In genomic region chr7:134671670-134672069, GRCh38 we compare ENCODE assay signal across 17 cellular contexts. TPM values are rescaled to one million over a fixed set of nuclear protein-coding genes. Genes with fewer than 3 reads are reported as not detected.
DNase-seq lines count a peak whose midpoint lies in the region; ATAC-seq and TF ChIP-seq lines count a peak whose summit lies in the region.
"Had no signal": no experiment of that assay in that cellular context is flagged by ENCODE, and none has a peak within 500 bp of the region (broad histone marks: within the 10 kb centered on the region; RNA-seq: fewer than 3 reads in every experiment).

No MANE protein-coding gene starts in this region.

- H2AFZ ChIP-seq in mesenchymal stem cell (ENCODE audit: low read depth, low read length) = peak overlapping the region; percentile 14

- no peak overlapping the region for H3K14ac ChIP-seq in mesenchymal stem cell (ENCODE audit: low read length in 2 of 2)

- H2BK5ac ChIP-seq in mesenchymal stem cell (ENCODE audit: low read depth, low read length, poor library complexity, severe bottlenecking) = no peak overlapping the region

- H3K27ac ChIP-seq in BLaER1 (peak overlapping the region; percentile 31; the same call in 1 of the 2 replicates), RWPE2 (ENCODE audit: poor library complexity, severe bottlenecking) (peak overlapping the region; percentile 88), mesenchymal stem cell (ENCODE audit: low read length, poor library complexity, severe bottlenecking) (no peak overlapping the region), tibial artery (no peak overlapping the region)
- no peak overlapping the region for H3K27ac ChIP-seq in CD4-positive, alpha-beta memory T cell (ENCODE audit: low read depth, low read length)
- H3K27ac ChIP-seq: HL-60, RWPE1, SJSA1 had no signal

- no peak overlapping the region for H3K4ac ChIP-seq in mesenchymal stem cell (ENCODE audit: low read depth in 1 of 2, low read length in 2 of 2)

- no peaks in the 10 kb centered on the region for H3K27me3 ChIP-seq in BLaER1
- H3K27me3 ChIP-seq in CD4-positive, alpha-beta memory T cell (ENCODE audit: insufficient read depth, low read length) = no peaks in the 10 kb centered on the region
- no peaks in the 10 kb centered on the region for H3K27me3 ChIP-seq in RWPE2 (ENCODE audit: insufficient read depth, poor library complexity, severe bottlenecking)
- no peaks in the 10 kb centered on the region for H3K27me3 ChIP-seq in mesenchymal stem cell (ENCODE audit: control insufficient read depth in 1 of 2, insufficient read depth in 1 of 2, low read length in 2 of 2)
- no peaks in the 10 kb centered on the region for H3K27me3 ChIP-seq in tibial artery
- H3K27me3 ChIP-seq: SJSA1 had no signal

- peaks cover 0 to 8% (median 3%) of the 10 kb centered on the region in 8 donors for H3K9me3 Mint-ChIP-seq in CD4-positive, alpha-beta memory T cell

- CTCF ChIA-PET in CD4-positive, alpha-beta memory T cell (lab: Charles Lee; ENCODE audit: partially characterized antibody) = interaction anchor here (0.5 to 5.0 kb wide), 2 partner anchors 25 to 40 kb away, joined by 3 to 25 read pairs; partner anchors contain the start of gene BPGM

- peaks cover 10% of the 10 kb centered on the region for H3K79me1 ChIP-seq in mesenchymal stem cell (replicated peaks; ENCODE audit: low read length, poor library complexity, severe bottlenecking)

- H3K4me2 ChIP-seq in BLaER1 = peak overlapping the region; percentile 74
- no peak overlapping the region for H3K4me2 ChIP-seq in mesenchymal stem cell (ENCODE audit: low read length, poor library complexity, severe bottlenecking)

- intact Hi-C loops in CD4-positive, alpha-beta memory T cell (cut with micrococcal nuclease) = loop anchor here (5.0 kb wide), 1 partner anchor 34 kb away; no protein-coding TSS in a partner anchor
- intact Hi-C loops in tibial artery (cut with DNase I; ENCODE audit: low total_unique reads) = no loop called here

- no peak overlapping the region for H2BK120ac ChIP-seq in mesenchymal stem cell (ENCODE audit: low read depth, low read length)

- no peak overlapping the region for H3K18ac ChIP-seq in mesenchymal stem cell (ENCODE audit: low read depth in 1 of 2, low read length in 2 of 2)

- H3K27ac Mint-ChIP-seq in CD4-positive, alpha-beta memory T cell = peak overlapping the region; percentile 32 to 98 (median 79)
- H3K27ac Mint-ChIP-seq: B cell had no signal

- peaks cover 16% of the 10 kb centered on the region for H3K9me3 ChIP-seq in BLaER1
- no peaks in the 10 kb centered on the region for H3K9me3 ChIP-seq in CD4-positive, alpha-beta memory T cell (ENCODE audit: control insufficient read depth in 1 of 2, low read length in 2 of 2)
- H3K9me3 ChIP-seq in RWPE2 (ENCODE audit: severe bottlenecking) = no peaks in the 10 kb centered on the region
- H3K9me3 ChIP-seq in mesenchymal stem cell (ENCODE audit: control insufficient read depth, low read length) = no peaks in the 10 kb centered on the region
- H3K9me3 ChIP-seq in tibial artery = no peaks in the 10 kb centered on the region
- H3K9me3 ChIP-seq: SJSA1 had no signal

- no peak overlapping the region for H4K8ac ChIP-seq in mesenchymal stem cell (ENCODE audit: low read length)

- ATAC-seq in RWPE2 (ENCODE audit: low read depth) (no peak), GM19397 (IDR thresholded peaks at IDR 0.05; ENCODE audit: unreplicated experiment) (no peak)
- ATAC-seq: PC-3 had no signal

- peak overlapping the region in 1 of 2 experiments; percentile 61 for H2BK12ac ChIP-seq in mesenchymal stem cell (ENCODE audit: low read length in 2 of 2)

- H4K20me1 ChIP-seq in BLaER1 = no peaks in the 10 kb centered on the region

- H4K91ac ChIP-seq in mesenchymal stem cell (ENCODE audit: low read length) = no peak overlapping the region

- POLR2A ChIA-PET in CD4-positive, alpha-beta memory T cell (lab: Charles Lee; ENCODE audit: partially characterized antibody) = interaction anchor here (1.5 to 5.7 kb wide), 2 partner anchors 25 to 39 kb away, joined by 3 to 119 read pairs; partner anchors contain the start of gene BPGM

- TF ChIP-seq CTCF in RWPE2 (IDR thresholded peaks at IDR 0.05; ENCODE audit: poor library complexity, severe bottlenecking) (no peak), tibial artery (IDR thresholded peaks at IDR 0.05) (no peak)

- H3K4me1 Mint-ChIP-seq in CD4-positive, alpha-beta memory T cell = peaks cover 30 to 44% (median 36%) of the 10 kb centered on the region in 4 donors

- no peak overlapping the region for H3K9ac ChIP-seq in BLaER1
- no peak overlapping the region for H3K9ac ChIP-seq in mesenchymal stem cell (ENCODE audit: low read length)

- H3K4me1 ChIP-seq in BLaER1 (peaks cover 46% of the 10 kb centered on the region), RWPE2 (ENCODE audit: insufficient read depth, poor library complexity, severe bottlenecking) (peaks cover 22% of the 10 kb centered on the region), mesenchymal stem cell (ENCODE audit: control insufficient read depth, insufficient read depth, low read depth, low read length) (peaks cover 4% of the 10 kb centered on the region), tibial artery (peaks cover 0 to 9% (median 2%) of the 10 kb centered on the region in 4 donors)
- peaks cover 33% of the 10 kb centered on the region for H3K4me1 ChIP-seq in CD4-positive, alpha-beta memory T cell (ENCODE audit: insufficient read depth, low read length)

- H3K23ac ChIP-seq in mesenchymal stem cell (ENCODE audit: low read length in 2 of 2) = no peak overlapping the region

- DNase-seq in CD4-positive, alpha-beta memory T cell = no peak
- DNase-seq in RWPE2 (ENCODE audit: low spot score) (no peak), mesenchymal stem cell (no peak), NCI-H1105 treated with DMSO at 0.1 percent for 48 hours (lab: John Stamatoyannopoulos, UW) (no peak), tibial artery (no peak)
- DNase-seq: DMS 273 treated with DMSO at 0.1 percent for 48 hours, NCI-H187, NCI-H2171, NCI-H446, NCI-H748 treated with DMSO at 0.1 percent for 48 hours, PC-3 had no signal

- H3K27me3 Mint-ChIP-seq in CD4-positive, alpha-beta memory T cell = no peaks in the 10 kb centered on the region
- H3K27me3 Mint-ChIP-seq: B cell had no signal

- peaks cover 11 to 14% of the 10 kb centered on the region in 2 donors for H3K36me3 Mint-ChIP-seq in CD4-positive, alpha-beta memory T cell

- H2AK5ac ChIP-seq in mesenchymal stem cell (ENCODE audit: low read length, severe bottlenecking) = peak overlapping the region; percentile 54

- H2BK15ac ChIP-seq in mesenchymal stem cell (ENCODE audit: low read depth, poor library complexity, severe bottlenecking) = no peak overlapping the region

- H3K36me3 ChIP-seq in BLaER1 (peaks cover 11% of the 10 kb centered on the region; the same call in 1 of the 2 replicates), RWPE2 (ENCODE audit: low read depth) (no peaks in the 10 kb centered on the region), mesenchymal stem cell (ENCODE audit: control insufficient read depth in 1 of 2, insufficient read depth in 2 of 2, low read depth in 1 of 2, low read length in 2 of 2) (peaks cover 0 to 7% of the 10 kb centered on the region in 2 experiments), tibial artery (peaks cover 0 to 9% (median 4%) of the 10 kb centered on the region in 3 donors)
- no peaks in the 10 kb centered on the region for H3K36me3 ChIP-seq in CD4-positive, alpha-beta memory T cell (ENCODE audit: insufficient read depth, low read length)

- peak overlapping the region in 2 of 8 donors; percentile 8 to 18 for H3K4me3 Mint-ChIP-seq in CD4-positive, alpha-beta memory T cell
- H3K4me3 Mint-ChIP-seq: B cell had no signal

- H3K4me3 ChIP-seq in BLaER1 (no peak overlapping the region), RWPE2 (ENCODE audit: severe bottlenecking) (no peak overlapping the region), mesenchymal stem cell (ENCODE audit: insufficient read depth in 1 of 2, low read depth in 1 of 2, low read length in 2 of 2) (no peak overlapping the region), tibial artery (no peak overlapping the region)
- H3K4me3 ChIP-seq in CD4-positive, alpha-beta memory T cell (ENCODE audit: low read length in 2 of 2) = no peak overlapping the region
- H3K4me3 ChIP-seq: SJSA1 had no signal

RNA-seq across cellular contexts. Expression of gene BPGM, which starts 25.0 kb away (rescaled TPM):
- 10 to 100 TPM; 13.7 to 14.7 TPM for total RNA-seq in CD4-positive, alpha-beta memory T cell
- 10 to 100 TPM; 22.1 to 27.8 TPM for polyA plus RNA-seq in CD4-positive, alpha-beta memory T cell
- 21.1 TPM for polyA plus RNA-seq in mesenchymal stem cell (2013, experiment 1 of 2)
- 20.7 TPM for polyA plus RNA-seq in mesenchymal stem cell (2013, experiment 2 of 2)

Comparison
In these comparisons a context has a peak if more than half of its experiments do, and no peak if none do; other contexts are left out.
1. H3K27ac ChIP-seq: peak in BLaER1 (single experiment) and RWPE2 (single experiment); none in CD4-positive, alpha-beta memory T cell (single experiment), mesenchymal stem cell (single experiment) and tibial artery (0 of 2).